Comparison of ENCODE assay signal across 2 cellular contexts in the genomic region with DNA sequence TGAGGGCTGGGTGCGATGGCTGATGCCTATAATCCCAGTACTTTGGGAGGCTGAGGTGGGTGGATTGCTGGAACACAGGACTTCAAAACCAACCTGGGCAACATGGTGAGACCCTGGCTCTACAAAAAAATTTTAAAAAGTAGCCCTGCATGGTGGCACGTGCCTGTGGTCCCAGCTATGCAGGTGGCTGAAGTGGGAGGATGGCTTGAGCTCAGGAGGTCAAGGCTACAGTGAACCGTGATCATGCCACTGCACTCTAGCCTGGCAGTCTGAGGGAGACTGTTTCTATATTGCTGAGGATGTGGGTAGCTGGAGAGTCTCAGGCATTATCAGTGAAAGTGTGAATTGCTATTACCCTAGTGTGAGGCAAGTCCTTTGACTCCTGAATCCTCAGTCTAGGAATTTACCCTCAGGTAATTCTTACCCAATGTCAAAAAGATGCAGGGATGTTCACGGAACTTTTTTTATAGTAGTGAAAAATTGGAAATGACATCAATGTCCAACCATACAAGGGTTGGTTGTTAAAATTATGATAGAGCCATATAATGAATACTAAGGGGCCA.
TF ChIP-seq lines count a peak whose summit lies in the region.

No MANE protein-coding gene starts in this region.

TF ChIP-seq in HEK293, 187 proteins besides CTCF, POLR2A, EP300 and RAD21:
- TF ChIP-seq ZNF549 (tag by site-specific recombination; IDR thresholded peaks at IDR 0.05), result no peak
- TF ChIP-seq ZNF18 (tag by site-specific recombination; IDR thresholded peaks at IDR 0.05), result 0 out of 2 replicates have a peak, but pooled peaks have one; percentile 34
- TF ChIP-seq SP7 (tag by site-specific recombination; IDR thresholded peaks at IDR 0.05), result no peak
- TF ChIP-seq ZNF791 (tag by site-specific recombination; IDR thresholded peaks at IDR 0.05), result no peak
- no peak for TF ChIP-seq ZNF624 (tag by site-specific recombination; IDR thresholded peaks at IDR 0.05)
- no peak for TF ChIP-seq ZNF16 (tag by site-specific recombination; IDR thresholded peaks at IDR 0.05; ENCODE audit: low read depth)
- TF ChIP-seq ZNF521 (tag by site-specific recombination; IDR thresholded peaks at IDR 0.05), result no peak
- no peak for TF ChIP-seq ZBTB17 (tag by site-specific recombination; IDR thresholded peaks at IDR 0.05)

TF ChIP-seq in K562, 482 proteins besides CTCF, POLR2A, EP300 and RAD21:
- TF ChIP-seq, protein P1, sequence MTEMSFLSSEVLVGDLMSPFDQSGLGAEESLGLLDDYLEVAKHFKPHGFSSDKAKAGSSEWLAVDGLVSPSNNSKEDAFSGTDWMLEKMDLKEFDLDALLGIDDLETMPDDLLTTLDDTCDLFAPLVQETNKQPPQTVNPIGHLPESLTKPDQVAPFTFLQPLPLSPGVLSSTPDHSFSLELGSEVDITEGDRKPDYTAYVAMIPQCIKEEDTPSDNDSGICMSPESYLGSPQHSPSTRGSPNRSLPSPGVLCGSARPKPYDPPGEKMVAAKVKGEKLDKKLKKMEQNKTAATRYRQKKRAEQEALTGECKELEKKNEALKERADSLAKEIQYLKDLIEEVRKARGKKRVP (CRISPR knock-in tag; IDR thresholded peaks at IDR 0.05), result no peak
- TF ChIP-seq BHLHE40 (IDR thresholded peaks at IDR 0.05; ENCODE audit: low read length) (peak; percentile 63), MGA (IDR thresholded peaks at IDR 0.05) (0 out of 2 replicates have a peak, but pooled peaks have one; percentile 18)
